9 cellular contexts compared by ENCODE assay signal in genomic region chr11:93329936-93330445, GRCh38. TPM values are rescaled to one million over a fixed set of nuclear protein-coding genes. Genes with fewer than 3 reads are reported as not detected.
DNase-seq lines count a peak whose midpoint lies in the region; ATAC-seq and TF ChIP-seq lines count a peak whose summit lies in the region.
"Had no signal": no experiment of that assay in that cellular context is flagged by ENCODE, and none has a peak within 500 bp of the region (broad histone marks: within the 10 kb centered on the region; RNA-seq: fewer than 3 reads in every experiment).

No MANE protein-coding gene starts in this region.

- H3K36me3 Mint-ChIP-seq in activated CD4-positive, alpha-beta T cell treated with anti-CD3 and anti-CD28 coated beads, Interleukin-2, amount 10 ng/mL, durations not matched to agents 24 days and 14 days (ENCODE audit: low read depth): no peaks in the 10 kb centered on the region
- H3K36me3 Mint-ChIP-seq in activated CD8-positive, alpha-beta T cell treated with anti-CD3 and anti-CD28 coated beads for 36 hours (ENCODE audit: low read depth): no peaks in the 10 kb centered on the region

- intact Hi-C loops in activated CD4-positive, alpha-beta T cell treated with anti-CD3 and anti-CD28 coated beads, Interleukin-2, amount 10 ng/mL, durations not matched to agents 24 days and 14 days (cut with micrococcal nuclease): no loop called here
- intact Hi-C loops in activated CD8-positive, alpha-beta T cell treated with anti-CD3 and anti-CD28 coated beads for 36 hours (cut with micrococcal nuclease): no loop called here
- intact Hi-C loops in testis (cut with DNase I; ENCODE audit: low total_unique reads): no loop called here

- H3K9me3 ChIP-seq in iPS-18c (ENCODE audit: control insufficient read depth, insufficient read depth, low read length) (no peaks in the 10 kb centered on the region), testis (no peaks in the 10 kb centered on the region)

- CTCF ChIA-PET in activated CD8-positive, alpha-beta T cell treated with anti-CD3 and anti-CD28 coated beads for 36 hours (lab: Charles Lee): no interaction called here

- 3 to 5% methylated on average over 16 of the region's 16 CpGs for whole genome bisulfite sequencing in testis, 2 donors

- H3K27me3 ChIP-seq in testis: no peaks in the 10 kb centered on the region

- H3K4me3 ChIP-seq in iPS-18c (ENCODE audit: insufficient read depth, low read depth, low read length): peak overlapping the region; percentile 57
- H3K4me3 ChIP-seq in testis: peak overlapping the region; percentile 47 to 55

- DNase-seq in activated CD4-positive, alpha-beta T cell treated with anti-CD3 and anti-CD28 coated beads, Interleukin-2, amount 10 ng/mL, durations not matched to agents 24 days and 14 days: no peak
- no peak for DNase-seq in activated CD4-positive, alpha-beta T cell treated with anti-CD3 and anti-CD28 coated beads for 4 hours
- no peak for DNase-seq in activated CD8-positive, alpha-beta T cell treated with anti-CD3 and anti-CD28 coated beads for 36 hours
- peak; percentile 41 for DNase-seq in testis
- no peak for DNase-seq in MV-4-11 (lab: John Stamatoyannopoulos, UW)
- no peak for DNase-seq in stimulated activated CD4-positive, alpha-beta T cell treated with anti-CD3 and anti-CD28 coated beads, Interleukin-12 subunit alpha, Interleukin-12 subunit beta, amount 100 ng/mL, for 4 hours
- DNase-seq in GOT3 (lab: John Stamatoyannopoulos, UW): no peak
- DNase-seq: central memory CD4-positive, alpha-beta T cell had no signal

- H3K9me3 Mint-ChIP-seq in activated CD4-positive, alpha-beta T cell treated with anti-CD3 and anti-CD28 coated beads, Interleukin-2, amount 10 ng/mL, durations not matched to agents 24 days and 14 days: no peaks in the 10 kb centered on the region
- no peaks in the 10 kb centered on the region for H3K9me3 Mint-ChIP-seq in activated CD8-positive, alpha-beta T cell treated with anti-CD3 and anti-CD28 coated beads for 36 hours

- H3K4me1 Mint-ChIP-seq in activated CD4-positive, alpha-beta T cell treated with anti-CD3 and anti-CD28 coated beads, Interleukin-2, amount 10 ng/mL, durations not matched to agents 24 days and 14 days: no peaks in the 10 kb centered on the region
- H3K4me1 Mint-ChIP-seq in activated CD8-positive, alpha-beta T cell treated with anti-CD3 and anti-CD28 coated beads for 36 hours (ENCODE audit: low read depth): peaks cover 5% of the 10 kb centered on the region

- TF ChIP-seq POLR2A in testis (IDR thresholded peaks at IDR 0.05): no peak

- no peak overlapping the region for H3K27ac Mint-ChIP-seq in activated CD4-positive, alpha-beta T cell treated with anti-CD3 and anti-CD28 coated beads, Interleukin-2, amount 10 ng/mL, durations not matched to agents 24 days and 14 days
- no peak overlapping the region for H3K27ac Mint-ChIP-seq in activated CD8-positive, alpha-beta T cell treated with anti-CD3 and anti-CD28 coated beads for 36 hours

- no peak for ATAC-seq in activated CD8-positive, alpha-beta T cell treated with anti-CD3 and anti-CD28 coated beads for 36 hours

- no peak overlapping the region for H3K27ac ChIP-seq in testis

- H3K4me1 ChIP-seq in testis: no peaks in the 10 kb centered on the region

- H3K27me3 Mint-ChIP-seq in activated CD4-positive, alpha-beta T cell treated with anti-CD3 and anti-CD28 coated beads, Interleukin-2, amount 10 ng/mL, durations not matched to agents 24 days and 14 days: peaks cover 43% of the 10 kb centered on the region
- H3K27me3 Mint-ChIP-seq in activated CD8-positive, alpha-beta T cell treated with anti-CD3 and anti-CD28 coated beads for 36 hours: peaks cover 27% of the 10 kb centered on the region

- peak overlapping the region; percentile 58 for H3K4me3 Mint-ChIP-seq in activated CD4-positive, alpha-beta T cell treated with anti-CD3 and anti-CD28 coated beads, Interleukin-2, amount 10 ng/mL, durations not matched to agents 24 days and 14 days
- peak overlapping the region; percentile 55 for H3K4me3 Mint-ChIP-seq in activated CD8-positive, alpha-beta T cell treated with anti-CD3 and anti-CD28 coated beads for 36 hours

- H3K36me3 ChIP-seq in testis (ENCODE audit: low read depth, missing control alignments): no peaks in the 10 kb centered on the region

- no peak for TF ChIP-seq CTCF in activated CD8-positive, alpha-beta T cell treated with anti-CD3 and anti-CD28 coated beads for 36 hours (IDR thresholded peaks at IDR 0.05)
- TF ChIP-seq CTCF in testis (IDR thresholded peaks at IDR 0.05): no peak

- POLR2A ChIA-PET in activated CD8-positive, alpha-beta T cell treated with anti-CD3 and anti-CD28 coated beads for 36 hours (lab: Charles Lee): no interaction called here

RNA-seq across cellular contexts. Expression of gene DEUP1, which starts 0.6 kb away (rescaled TPM):
- not detected in 2 replicates for total RNA-seq in activated CD4-positive, alpha-beta T cell treated with anti-CD3 and anti-CD28 coated beads, Interleukin-2, amount 10 ng/mL, durations not matched to agents 24 days and 14 days
- not detected for total RNA-seq in activated CD8-positive, alpha-beta T cell treated with anti-CD3 and anti-CD28 coated beads for 36 hours
- 10 to 100 TPM; 11.7 to 22.8 TPM for total RNA-seq in testis
- 18.2 TPM for polyA plus RNA-seq in testis (ENCODE audit: insufficient read depth, low read depth, low replicate concordance)

Comparison
In these comparisons a context has a peak if more than half of its experiments do, and no peak if none do; other contexts are left out.
1. RNA of gene DEUP1, which starts 0.6 kb away (total RNA-seq): 11.7 to 22.8 TPM in testis; not detected in activated CD8-positive, alpha-beta T cell treated with anti-CD3 and anti-CD28 coated beads for 36 hours and not detected in activated CD4-positive, alpha-beta T cell treated with anti-CD3 and anti-CD28 coated beads, Interleukin-2, amount 10 ng/mL, durations not matched to agents 24 days and 14 days; every median in the first group is over 10 times any median in the second.